Comparison of ENCODE assay signal across 11 cellular contexts in the genomic region with DNA sequence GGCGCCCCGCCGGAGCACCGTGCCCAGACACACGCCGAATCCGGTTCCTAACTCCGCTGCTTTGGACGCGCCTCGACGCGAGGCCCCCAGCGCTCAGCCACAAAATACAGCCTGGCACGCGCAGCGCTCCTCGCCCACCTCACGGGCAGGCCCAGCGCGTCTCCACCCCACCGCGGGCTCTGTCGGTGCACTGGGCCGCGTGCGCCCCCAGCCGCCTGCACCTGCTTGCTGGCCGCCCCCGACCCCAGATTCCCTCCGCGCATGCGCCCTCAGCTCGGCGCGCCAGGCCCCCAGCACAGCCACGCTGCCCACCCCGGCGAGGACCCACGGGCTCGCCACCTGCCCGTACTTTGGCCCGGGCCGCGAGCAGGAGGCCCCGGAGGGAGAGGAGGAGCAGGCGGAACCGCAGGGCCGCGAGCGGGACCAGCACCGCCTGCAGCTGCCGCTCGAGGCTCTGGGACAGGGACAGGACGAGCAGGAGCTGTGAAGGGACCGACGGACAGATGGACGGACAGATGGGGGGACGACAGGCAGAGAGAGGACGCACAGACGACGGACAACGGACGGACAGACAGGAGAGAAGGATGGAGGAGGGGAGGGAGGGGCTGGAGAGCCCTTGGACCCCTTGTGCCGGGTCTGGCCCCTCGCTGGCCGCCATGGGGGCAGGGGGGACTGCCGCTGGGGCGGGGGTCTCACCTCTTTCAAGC. TPM values are rescaled to one million over a fixed set of nuclear protein-coding genes. Genes with fewer than 3 reads are reported as not detected.
DNase-seq lines count a peak whose midpoint lies in the region; TF ChIP-seq lines count a peak whose summit lies in the region.
"Had no signal": no experiment of that assay in that cellular context is flagged by ENCODE, and none has a peak within 500 bp of the region (broad histone marks: within the 10 kb centered on the region; RNA-seq: fewer than 3 reads in every experiment).

No MANE protein-coding gene starts in this region.

- no peaks in the 10 kb centered on the region for H3K27me3 Mint-ChIP-seq in activated T-cell treated with anti-CD3 and anti-CD28 coated beads, Interleukin-2, amount 50 U/mL, for 24 hours
- no peaks in the 10 kb centered on the region for H3K27me3 Mint-ChIP-seq in activated naive CD4-positive, alpha-beta T cell treated with anti-CD3 and anti-CD28 coated beads for 36 hours (ENCODE audit: low read depth)
- peaks cover 3% of the 10 kb centered on the region for H3K27me3 Mint-ChIP-seq in HFFc6 (ENCODE audit: insufficient read depth)

- peak overlapping the region; percentile 42; the same call in 1 of the 2 replicates for H3K4me3 ChIP-seq in iPS-20b (ENCODE audit: low read length)
- H3K4me3 ChIP-seq in stomach: peak overlapping the region; percentile 43 to 50 (median 49)

- no peak overlapping the region for H3K4me3 Mint-ChIP-seq in activated T-cell treated with anti-CD3 and anti-CD28 coated beads, Interleukin-2, amount 50 U/mL, for 24 hours
- H3K4me3 Mint-ChIP-seq in activated naive CD4-positive, alpha-beta T cell treated with anti-CD3 and anti-CD28 coated beads for 36 hours: peak overlapping the region; percentile 46
- H3K4me3 Mint-ChIP-seq in HFFc6: no peak overlapping the region

- H3K4me1 Mint-ChIP-seq in activated T-cell treated with anti-CD3 and anti-CD28 coated beads, Interleukin-2, amount 50 U/mL, for 24 hours (ENCODE audit: low read depth): peaks cover 23% of the 10 kb centered on the region
- H3K4me1 Mint-ChIP-seq in activated naive CD4-positive, alpha-beta T cell treated with anti-CD3 and anti-CD28 coated beads for 36 hours (ENCODE audit: low read depth): peaks cover 12% of the 10 kb centered on the region
- H3K4me1 Mint-ChIP-seq in HFFc6 (ENCODE audit: low read depth): peaks cover 6% of the 10 kb centered on the region

- intact Hi-C loops in activated naive CD4-positive, alpha-beta T cell treated with anti-CD3 and anti-CD28 coated beads for 36 hours (cut with micrococcal nuclease): no loop called here
- intact Hi-C loops in stomach (cut with DNase I; ENCODE audit: low total_unique reads): no loop called here

- TF ChIP-seq EP300 in stomach (IDR thresholded peaks at IDR 0.05): no peak

- peak; percentile 66 for DNase-seq in activated T-cell treated with anti-CD3 and anti-CD28 coated beads, Interleukin-2, amount 50 U/mL, for 24 hours
- DNase-seq in activated T-cell treated with anti-CD3 and anti-CD28 coated beads, Interleukin-2, amount 50 U/mL, for 1 hour: no peak
- DNase-seq in activated naive CD4-positive, alpha-beta T cell treated with anti-CD3 and anti-CD28 coated beads for 36 hours: no peak
- DNase-seq in stomach (no peak), HFFc6 (no peak), NCI-H1048 (lab: John Stamatoyannopoulos, UW) (no peak), NCI-H146 (lab: John Stamatoyannopoulos, UW) (no peak)
- DNase-seq: AML-193, left ventricle myocardium superior had no signal

- no peak overlapping the region for H3K27ac Mint-ChIP-seq in activated T-cell treated with anti-CD3 and anti-CD28 coated beads, Interleukin-2, amount 50 U/mL, for 24 hours
- H3K27ac Mint-ChIP-seq in activated naive CD4-positive, alpha-beta T cell treated with anti-CD3 and anti-CD28 coated beads for 36 hours: no peak overlapping the region
- H3K27ac Mint-ChIP-seq in HFFc6: no peak overlapping the region
- H3K27ac Mint-ChIP-seq: activated naive CD4-positive, alpha-beta T cell treated with anti-CD3 and anti-CD28 coated beads, Interleukin-2, amount 50 U/mL, for 72 hours had no signal

- TF ChIP-seq CTCF in stomach (IDR thresholded peaks at IDR 0.05) (no peak), HFFc6 (IDR thresholded peaks at IDR 0.05) (no peak)

- peaks cover 1% of the 10 kb centered on the region for H3K36me3 Mint-ChIP-seq in activated T-cell treated with anti-CD3 and anti-CD28 coated beads, Interleukin-2, amount 50 U/mL, for 24 hours (ENCODE audit: low read depth)
- no peaks in the 10 kb centered on the region for H3K36me3 Mint-ChIP-seq in activated naive CD4-positive, alpha-beta T cell treated with anti-CD3 and anti-CD28 coated beads for 36 hours (ENCODE audit: low read depth)
- peaks cover 10% of the 10 kb centered on the region for H3K36me3 Mint-ChIP-seq in HFFc6 (ENCODE audit: low read depth)

- peaks cover 15% of the 10 kb centered on the region; the same call in 1 of the 2 replicates for H3K36me3 ChIP-seq in iPS-20b (ENCODE audit: insufficient read depth, low read depth, low read length)
- H3K36me3 ChIP-seq in stomach: peaks cover 0 to 22% (median 18%) of the 10 kb centered on the region in 4 donors

- H3K9me3 Mint-ChIP-seq in activated T-cell treated with anti-CD3 and anti-CD28 coated beads, Interleukin-2, amount 50 U/mL, for 24 hours: no peaks in the 10 kb centered on the region
- H3K9me3 Mint-ChIP-seq in activated naive CD4-positive, alpha-beta T cell treated with anti-CD3 and anti-CD28 coated beads for 36 hours: no peaks in the 10 kb centered on the region
- 0 out of 2 replicates have a peak, but pooled peaks cover 4% of the 10 kb centered on the region for H3K9me3 Mint-ChIP-seq in HFFc6
- H3K9me3 Mint-ChIP-seq: activated naive CD4-positive, alpha-beta T cell treated with anti-CD3 and anti-CD28 coated beads, Interleukin-2, amount 50 U/mL, for 72 hours had no signal

- peaks cover 5% of the 10 kb centered on the region; the same call in 1 of the 2 replicates for H3K27me3 ChIP-seq in iPS-20b (ENCODE audit: insufficient read depth, low read length)
- H3K27me3 ChIP-seq in stomach: peaks cover 0 to 36% (median 11%) of the 10 kb centered on the region in 3 donors

- TF ChIP-seq POLR2A in stomach (IDR thresholded peaks at IDR 0.05): no peak

- H3K27ac ChIP-seq in iPS-20b (ENCODE audit: low read length) (no peak overlapping the region), stomach (no peak overlapping the region)

- H3K9ac ChIP-seq in iPS-20b (ENCODE audit: low read depth, low read length): no peak overlapping the region; the same call in 1 of the 2 replicates

- CTCF ChIA-PET in activated naive CD4-positive, alpha-beta T cell treated with anti-CD3 and anti-CD28 coated beads for 36 hours (lab: Charles Lee): no interaction called here

- 30 to 71% (median 40%) methylated on average over 25 to 69 of the region's 69 CpGs for WGBS in stomach, 5 donors

- H3K9me3 ChIP-seq in iPS-20b (ENCODE audit: insufficient read depth, low read depth, low read length) (no peaks in the 10 kb centered on the region), stomach (no peaks in the 10 kb centered on the region)

- H3K4me1 ChIP-seq in iPS-20b (ENCODE audit: insufficient read depth, low read length): 0 out of 2 replicates have a peak, but pooled peaks cover 2% of the 10 kb centered on the region
- H3K4me1 ChIP-seq in stomach: peaks cover 23 to 48% (median 37%) of the 10 kb centered on the region in 4 donors

RNA-seq across cellular contexts. Expression of a gene that starts 5.4 kb away (rescaled TPM):
- total RNA-seq in activated naive CD4-positive, alpha-beta T cell treated with anti-CD3 and anti-CD28 coated beads for 36 hours: 1 to 10 TPM; 3.4 to 3.8 TPM
- 10 to 100 TPM in 4 of 5 donors, 1 to 10 TPM in 1; 2.9 to 37.9 (median 23.0) TPM for total RNA-seq in stomach
- 1 to 10 TPM; 1.1 to 5.1 (median 3.6) TPM for polyA plus RNA-seq in stomach
- 1 to 10 TPM; 4.4 to 6.0 (median 5.0) TPM for total RNA-seq in HFFc6 (2021; fragmentation: NEBNext Ultra II Directional; extraction: Animal tissue kit (Norgen Biotek cat#: 25700))

RNA-seq across cellular contexts. Expression of a gene that starts 8.1 kb away (rescaled TPM):
- total RNA-seq in activated naive CD4-positive, alpha-beta T cell treated with anti-CD3 and anti-CD28 coated beads for 36 hours: 10 to 100 TPM; 36.8 to 45.7 TPM
- 10 to 100 TPM; 17.1 to 93.9 (median 68.7) TPM for total RNA-seq in stomach
- polyA plus RNA-seq in stomach: 10 to 100 TPM; 11.2 to 11.8 (median 11.4) TPM
- total RNA-seq in HFFc6 (2021; fragmentation: NEBNext Ultra II Directional; extraction: Animal tissue kit (Norgen Biotek cat#: 25700)): 10 to 100 TPM in 5 of 6 experiments, 1 to 10 TPM in 1; 9.2 to 14.7 (median 13.0) TPM

RNA-seq across cellular contexts. Expression of a gene that starts 19.9 kb away (rescaled TPM):
- total RNA-seq in activated naive CD4-positive, alpha-beta T cell treated with anti-CD3 and anti-CD28 coated beads for 36 hours: 10 to 100 TPM; 26.2 to 28.6 TPM
- 10 to 100 TPM in 4 of 5 donors, 1 to 10 TPM in 1; 2.2 to 56.0 (median 21.4) TPM for total RNA-seq in stomach
- polyA plus RNA-seq in stomach: 10 to 100 TPM; 30.8 to 63.7 (median 48.1) TPM
- total RNA-seq in HFFc6 (2021; fragmentation: NEBNext Ultra II Directional; extraction: Animal tissue kit (Norgen Biotek cat#: 25700)): 10 to 100 TPM; 77.1 to 92.5 (median 83.4) TPM

RNA-seq across cellular contexts. Expression of a gene that starts 23.5 kb away (rescaled TPM):
- 10 to 100 TPM; 84.2 to 92.2 TPM for total RNA-seq in activated naive CD4-positive, alpha-beta T cell treated with anti-CD3 and anti-CD28 coated beads for 36 hours
- total RNA-seq in stomach: 100 to 1,000 TPM in 3 of 5 donors, 10 to 100 TPM in 1, 1 to 10 TPM in 1; 6.6 to 167 (median 142) TPM
- polyA plus RNA-seq in stomach: 100 to 1,000 TPM; 161 to 200 (median 192) TPM
- 10 to 100 TPM; 43.1 to 56.7 (median 50.4) TPM for total RNA-seq in HFFc6 (2021; fragmentation: NEBNext Ultra II Directional; extraction: Animal tissue kit (Norgen Biotek cat#: 25700))

RNA-seq across cellular contexts. Expression of a gene that starts 26.0 kb away (rescaled TPM):
- total RNA-seq in activated naive CD4-positive, alpha-beta T cell treated with anti-CD3 and anti-CD28 coated beads for 36 hours: 1 to 10 TPM; 4.1 to 4.4 TPM
- total RNA-seq in stomach: 10 to 100 TPM in 3 of 5 donors, 1 to 10 TPM in 2; 4.9 to 28.1 (median 15.2) TPM
- 10 to 100 TPM in 1 of 3 donors, 1 to 10 TPM in 2; 8.0 to 12.0 (median 9.8) TPM for polyA plus RNA-seq in stomach
- total RNA-seq in HFFc6 (2021; fragmentation: NEBNext Ultra II Directional; extraction: Animal tissue kit (Norgen Biotek cat#: 25700)): 1 to 10 TPM; 6.7 to 9.9 (median 8.9) TPM
